ENCODE assay signal across 23 cellular contexts in genomic region chr6:134443009-134443408, GRCh38.
A peak's percentile ranks its signal among the peaks of the same experiment; 100 is the strongest.
DNase-seq lines count a peak whose midpoint lies in the region; ATAC-seq, FAIRE-seq and TF ChIP-seq lines count a peak whose summit lies in the region.
"Had no signal": no experiment of that assay in that cellular context is flagged by ENCODE, and none has a peak within 500 bp of the region (broad histone marks: within the 10 kb centered on the region; RNA-seq: fewer than 3 reads in every experiment).

No MANE protein-coding gene starts in this region.

- H3K27ac ChIP-seq in OCI-LY7 (ENCODE audit: low read depth, low read length, poor library complexity, severe bottlenecking): no peak overlapping the region
- H3K27ac ChIP-seq in cingulate gyrus (ENCODE audit: low read depth, low read length): peak overlapping the region; percentile 44
- no peak overlapping the region for H3K27ac ChIP-seq in neuronal stem cell (replicated peaks; ENCODE audit: low read length)
- H3K27ac ChIP-seq in pancreas: no peak overlapping the region
- H3K27ac ChIP-seq: SJSA1 had no signal

- no peaks in the 10 kb centered on the region for H3K79me1 ChIP-seq in neuronal stem cell (ENCODE audit: low read depth, low read length)

- FAIRE-seq in pancreas (lab: Jason Lieb, UNC): no peak
- FAIRE-seq: G401.6, HTR-8/SVneo had no signal

- no CpG with 5 or more reads among the region's 4 CpGs for WGBS in neuronal stem cell (ENCODE audit: extremely low coverage in 2 of 2, insufficient read length in 2 of 2, insufficient replicate concordance in 1 of 2), 2 donors
- 62 to 78% methylated on average over 4 of the region's 4 CpGs for WGBS in pancreas, 2 donors

- no peaks in the 10 kb centered on the region for H3K79me2 ChIP-seq in OCI-LY7 (ENCODE audit: insufficient read depth, low read depth, low read length)

- no peak overlapping the region for H3K9ac ChIP-seq in neuronal stem cell (ENCODE audit: low read depth, low read length, poor library complexity)

- POLR2A ChIA-PET in OCI-LY7 (lab: Charles Lee): interaction anchor here (0.5 to 0.6 kb wide), 3 partner anchors 14 to 193 kb away, joined by 3 read pairs; no protein-coding TSS in a partner anchor

- H2BK12ac ChIP-seq in neuronal stem cell (ENCODE audit: low read length): no peak overlapping the region

- H3K4ac ChIP-seq in neuronal stem cell (ENCODE audit: low read length): no peak overlapping the region

- no peak overlapping the region for H4K8ac ChIP-seq in neuronal stem cell (ENCODE audit: low read depth, low read length)

- ATAC-seq in pancreas: no peak
- ATAC-seq: HCT116 had no signal

- H2AFZ ChIP-seq in OCI-LY7 (ENCODE audit: low read length) (peak overlapping the region; percentile 32; the same call in 1 of the 2 replicates), neuronal stem cell (ENCODE audit: low read length) (peak overlapping the region; percentile 43)

- BruUV-seq in OCI-LY7 (replicated peaks; lab: Mats Ljungman, UMichigan): no TSS peak

- peaks cover 8% of the 10 kb centered on the region for H3K4me1 ChIP-seq in OCI-LY7 (ENCODE audit: insufficient read depth, low read length, poor library complexity, severe bottlenecking)
- H3K4me1 ChIP-seq in neuronal stem cell (ENCODE audit: control insufficient read depth in 2 of 2, insufficient read depth in 1 of 2, low read depth in 1 of 2, low read length in 2 of 2): peaks cover 3 to 11% of the 10 kb centered on the region in 2 donors
- H3K4me1 ChIP-seq in pancreas: peaks cover 6 to 27% (median 17%) of the 10 kb centered on the region in 3 donors
- H3K4me1 ChIP-seq: Caco-2 had no signal

- CTCF ChIA-PET in OCI-LY7 (lab: Charles Lee; ENCODE audit: unreplicated experiment): no interaction called here

- H3K4me3 ChIP-seq in OCI-LY7 (ENCODE audit: low read depth, low read length, poor library complexity, severe bottlenecking): no peak overlapping the region
- peak overlapping the region in 1 of 2 donors; percentile 63 for H3K4me3 ChIP-seq in neuronal stem cell (ENCODE audit: low read length in 2 of 2)
- no peak overlapping the region for H3K4me3 ChIP-seq in pancreas
- H3K4me3 ChIP-seq: MG63, SJSA1 had no signal

- no peak overlapping the region for H2BK15ac ChIP-seq in neuronal stem cell (ENCODE audit: low read length)

- no peaks in the 10 kb centered on the region for H4K20me1 ChIP-seq in OCI-LY7 (ENCODE audit: insufficient read depth, low read length)

- no peak overlapping the region for H3K14ac ChIP-seq in neuronal stem cell (ENCODE audit: low read length)

- no peak overlapping the region for H3K4me2 ChIP-seq in OCI-LY7 (ENCODE audit: low read length)
- no peak overlapping the region for H3K4me2 ChIP-seq in neuronal stem cell (ENCODE audit: insufficient read depth, low read length, poor library complexity, severe bottlenecking)

- H3K23ac ChIP-seq in neuronal stem cell (ENCODE audit: low read depth, low read length, poor library complexity): no peak overlapping the region

- H2BK5ac ChIP-seq in neuronal stem cell (ENCODE audit: low read length): no peak overlapping the region

- DNase-seq in OCI-LY7 (ENCODE audit: low spot score): no peak
- no peak for DNase-seq in neuronal stem cell (ENCODE audit: low spot score)
- DNase-seq in superior temporal gyrus (ENCODE audit: extremely low spot score): peak; percentile 31
- DNase-seq in NCI-H526 treated with DMSO at 0.1 percent for 48 hours (lab: John Stamatoyannopoulos, UW): no peak
- DNase-seq in NCI-H2227 (lab: John Stamatoyannopoulos, UW; ENCODE audit: unreplicated experiment): no peak
- DNase-seq in pancreas: no peak
- DNase-seq: C1 segment of cervical spinal cord; Caco-2; CD4-positive, alpha-beta memory T cell; KG1; MG63; NCI-H1105 treated with DMSO at 0.1 percent for 48 hours; NCI-H146; NCI-H1930; NCI-H446 treated with DMSO at 0.1 percent for 48 hours; NCI-H526; Right ventricle myocardium superior; RPMI8226 had no signal

- no peak for TF ChIP-seq CTCF in OCI-LY7 (conservative IDR thresholded peaks at IDR 0.05; ENCODE audit: low read length)
- TF ChIP-seq CTCF in pancreas (IDR thresholded peaks at IDR 0.05): no peak

- no peak overlapping the region for H2BK120ac ChIP-seq in neuronal stem cell (ENCODE audit: low read depth, low read length)

- H4K91ac ChIP-seq in neuronal stem cell (ENCODE audit: low read depth, low read length, poor library complexity): no peak overlapping the region

- no peaks in the 10 kb centered on the region for H3K36me3 ChIP-seq in OCI-LY7 (ENCODE audit: insufficient read depth, low read length)
- no peaks in the 10 kb centered on the region for H3K36me3 ChIP-seq in neuronal stem cell (replicated peaks in 1 of 2; ENCODE audit: control insufficient read depth in 2 of 2, insufficient read depth in 2 of 2, low read length in 2 of 2)
- no peaks in the 10 kb centered on the region for H3K36me3 ChIP-seq in pancreas
- H3K36me3 ChIP-seq: MG63, SJSA1 had no signal

- intact Hi-C loops in OCI-LY7 (cut with micrococcal nuclease; ENCODE audit: unreplicated experiment): no loop called here
- intact Hi-C loops in pancreas (cut with DNase I): no loop called here

- no peaks in the 10 kb centered on the region for H3K9me2 ChIP-seq in OCI-LY7 (ENCODE audit: insufficient read depth, low read length)

- H3K9me3 ChIP-seq in OCI-LY7 (ENCODE audit: low read length) (no peaks in the 10 kb centered on the region), neuronal stem cell (replicated peaks in 1 of 2; ENCODE audit: control insufficient read depth in 2 of 2, insufficient read depth in 1 of 2, low read depth in 1 of 2, low read length in 2 of 2) (no peaks in the 10 kb centered on the region), pancreas (no peaks in the 10 kb centered on the region)
- H3K9me3 ChIP-seq: Caco-2, MG63, SJSA1 had no signal

- no peak overlapping the region for H3K18ac ChIP-seq in neuronal stem cell (ENCODE audit: low read length)

- H2AK5ac ChIP-seq in neuronal stem cell (ENCODE audit: low read depth, low read length): no peak overlapping the region

- no peaks in the 10 kb centered on the region for H3K27me3 ChIP-seq in neuronal stem cell (ENCODE audit: control insufficient read depth in 3 of 3, insufficient read depth in 3 of 3, low read depth in 1 of 3, low read length in 3 of 3)
- no peaks in the 10 kb centered on the region for H3K27me3 ChIP-seq in pancreas
- H3K27me3 ChIP-seq: MG63, SJSA1 had no signal
